ENCODE assay signal across 26 cellular contexts in genomic region chr1:193108471-193108870, GRCh38.
"Had no signal": no experiment of that assay in that cellular context is flagged by ENCODE, and none has a peak within 500 bp of the region (broad histone marks: within the 10 kb centered on the region; RNA-seq: fewer than 3 reads in every experiment).

No MANE protein-coding gene starts in this region.

- ATAC-seq: heart left ventricle; naive thymus-derived CD8-positive, alpha-beta T cell; pancreas; right cardiac atrium; sciatic nerve; upper lobe of right lung had no signal

- H3K36me3 Mint-ChIP-seq: immature natural killer cell; naive thymus-derived CD8-positive, alpha-beta T cell had no signal

- H3K27ac ChIP-seq: heart left ventricle, left ventricle myocardium inferior, pancreas, skin epidermis, suprapubic skin, thoracic aorta, tibial artery, upper lobe of right lung had no signal

- H3K27me3 ChIP-seq: heart left ventricle, pancreas, suprapubic skin, tibial artery, upper lobe of right lung had no signal

- H3K27ac Mint-ChIP-seq: immature natural killer cell; stimulated activated naive CD8-positive, alpha-beta T cell treated with anti-CD3 and anti-CD28 coated beads, Interleukin-15, Interleukin-2, amounts not matched to agents 100 ng/mL and 50 ng/mL, for 24 hours had no signal

- H3K27me3 Mint-ChIP-seq: naive thymus-derived CD8-positive, alpha-beta T cell; stimulated activated naive CD8-positive, alpha-beta T cell treated with anti-CD3 and anti-CD28 coated beads, Interleukin-15, Interleukin-2, amounts not matched to agents 100 ng/mL and 50 ng/mL, for 24 hours had no signal

- DNase-seq: heart left ventricle; hypothalamus; immature natural killer cell; islet precursor cell; left ventricle myocardium inferior; mesenchymal stem cell; naive thymus-derived CD8-positive, alpha-beta T cell; nucleus accumbens; pancreas; posterior cingulate gyrus; right cardiac atrium; stimulated activated CD4-positive, alpha-beta T cell treated with anti-CD3 and anti-CD28 coated beads, Interleukin-12 subunit alpha, Interleukin-12 subunit beta, amount 100 ng/mL, for 4 hours; stimulated activated CD4-positive, alpha-beta T cell treated with anti-CD3 and anti-CD28 coated beads, Interleukin-15, amount 100 ng/mL, for 24 hours; stimulated activated CD4-positive, alpha-beta T cell treated with anti-CD3 and anti-CD28 coated beads, Interleukin-2, amount 100 ng/mL, for 24 hours; stimulated activated CD4-positive, alpha-beta T cell treated with anti-CD3 and anti-CD28 coated beads, Interleukin-4, amount 100 ng/mL, for 1 hour; stimulated activated naive CD4-positive, alpha-beta T cell; tibial artery; trophoblast cell; upper lobe of right lung had no signal

- H3K4me3 Mint-ChIP-seq: immature natural killer cell; naive thymus-derived CD8-positive, alpha-beta T cell; nephron; stimulated activated naive CD8-positive, alpha-beta T cell treated with anti-CD3 and anti-CD28 coated beads, Interleukin-15, Interleukin-2, amounts not matched to agents 100 ng/mL and 50 ng/mL, for 24 hours had no signal

- H3K9me3 Mint-ChIP-seq: immature natural killer cell; naive thymus-derived CD8-positive, alpha-beta T cell; nephron; neural crest cell; stimulated activated naive CD8-positive, alpha-beta T cell treated with anti-CD3 and anti-CD28 coated beads, Interleukin-15, Interleukin-2, amounts not matched to agents 100 ng/mL and 50 ng/mL, for 24 hours had no signal

- H3K4me3 ChIP-seq: heart left ventricle, left ventricle myocardium inferior, pancreas, skin epidermis, suprapubic skin, thoracic aorta, tibial artery, upper lobe of right lung had no signal

- H3K36me3 ChIP-seq: heart left ventricle, left ventricle myocardium inferior, pancreas, suprapubic skin, thoracic aorta, tibial artery, upper lobe of right lung had no signal

- H3K9me3 ChIP-seq: heart left ventricle, left ventricle myocardium inferior, pancreas, suprapubic skin, thoracic aorta, tibial artery, upper lobe of right lung had no signal
